Comparison of ENCODE assay signal across 9 cellular contexts in the genomic region with DNA sequence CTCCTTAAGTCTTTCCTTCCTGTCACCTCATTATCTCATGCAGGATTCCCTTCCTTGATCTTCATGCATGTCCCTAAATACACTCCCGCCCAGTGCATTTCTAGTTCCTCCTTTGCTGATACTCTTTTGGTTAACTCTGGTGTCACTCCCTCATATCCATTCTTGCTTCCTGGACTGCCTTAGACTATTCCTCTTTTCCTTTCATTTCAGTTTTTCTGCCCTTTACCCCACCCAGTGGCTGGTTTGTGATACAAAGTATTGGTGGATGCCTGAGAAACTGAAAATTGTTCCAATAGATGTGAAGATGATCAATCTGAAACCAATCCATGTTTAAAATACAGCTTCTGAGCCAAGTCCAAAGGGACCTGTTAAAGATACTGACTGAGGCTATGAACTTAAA.
DNase-seq lines count a peak whose midpoint lies in the region; TF ChIP-seq lines count a peak whose summit lies in the region.
"Had no signal": no experiment of that assay in that cellular context is flagged by ENCODE, and none has a peak within 500 bp of the region (broad histone marks: within the 10 kb centered on the region; RNA-seq: fewer than 3 reads in every experiment).

No MANE protein-coding gene starts in this region.

- POLR2A ChIA-PET in HEK293T (lab: Yijun Ruan, JAX): no interaction called here

- H3K36me3 ChIP-seq in mammary epithelial cell (ENCODE audit: insufficient read depth, low read length): no peaks in the 10 kb centered on the region

- no peaks in the 10 kb centered on the region for H3K79me2 ChIP-seq in mammary epithelial cell (ENCODE audit: insufficient read depth, low read length)

- no peak overlapping the region for H3K4me2 ChIP-seq in mammary epithelial cell (ENCODE audit: insufficient read depth, low read depth, low read length)

- no peak overlapping the region for H3K4me3 ChIP-seq in mammary epithelial cell (replicated peaks in 1 of 3; ENCODE audit: insufficient read depth in 1 of 3, low read depth in 2 of 3, low read length in 3 of 3)

- no peaks in the 10 kb centered on the region for H3K4me1 Mint-ChIP-seq in neural crest cell
- H3K4me1 Mint-ChIP-seq: stimulated activated memory B cell treated with anti-CD40 and anti-IgM and Interleukin-4, amounts not matched to agents 10 μg/mL and 1 μg/mL and 100 μg/mL, for 72 hours had no signal

- H3K27me3 Mint-ChIP-seq in neural crest cell (ENCODE audit: low read depth): no peaks in the 10 kb centered on the region

- WGBS in mammary epithelial cell (ENCODE audit: low coverage, missing lambda C conversion rate): 100% methylated on average over 1 of the region's 1 CpG

- H3K4me3 Mint-ChIP-seq in neural crest cell: no peak overlapping the region
- H3K4me3 Mint-ChIP-seq: stimulated activated memory B cell treated with anti-CD40 and anti-IgM and Interleukin-4, amounts not matched to agents 10 μg/mL and 1 μg/mL and 100 μg/mL, for 72 hours had no signal

- intact Hi-C loops in mammary epithelial cell (cut with micrococcal nuclease): loop anchor here (1.0 kb wide), 1 partner anchor 377 kb away; no protein-coding TSS in a partner anchor

- H4K20me1 ChIP-seq in mammary epithelial cell (ENCODE audit: insufficient read depth, low read length): no peaks in the 10 kb centered on the region

- H3K27ac ChIP-seq in mammary epithelial cell (ENCODE audit: insufficient read depth, low read depth, low read length): no peak overlapping the region

- H2AFZ ChIP-seq in mammary epithelial cell (ENCODE audit: low read depth, low read length): no peak overlapping the region

- peaks cover 3% of the 10 kb centered on the region for H3K9me3 Mint-ChIP-seq in neural crest cell

- H3K36me3 Mint-ChIP-seq in neural crest cell (ENCODE audit: low read depth): no peaks in the 10 kb centered on the region
- H3K36me3 Mint-ChIP-seq: stimulated activated memory B cell treated with anti-CD40 and anti-IgM and Interleukin-4, amounts not matched to agents 10 μg/mL and 1 μg/mL and 100 μg/mL, for 72 hours had no signal

- CTCF ChIA-PET in mammary epithelial cell (lab: Charles Lee; ENCODE audit: low non-redundant PET) (no interaction called here), HEK293T (lab: Yijun Ruan, JAX) (no interaction called here)

- dilution Hi-C loops in mammary epithelial cell (cut with HindIII; ENCODE audit: low sequenced_read_pairs): no loop called here

- peak; percentile 15 to 35 for TF ChIP-seq CTCF in mammary epithelial cell (conservative IDR thresholded peaks at IDR 0.05 in 1 of 2, IDR thresholded peaks at IDR 0.05 in 1 of 2; ENCODE audit: extremely low read depth in 1 of 2, insufficient read depth in 1 of 2, low read depth in 1 of 2, low read length in 2 of 2)
- peak; percentile 25 for TF ChIP-seq CTCF in neural crest cell (conservative IDR thresholded peaks at IDR 0.05)

- peak; percentile 7 for DNase-seq in EH (ENCODE audit: low read depth)
- DNase-seq in NCI-H1092 treated with DMSO at 0.1 percent for 48 hours (lab: John Stamatoyannopoulos, UW): peak; percentile 78
- peak; percentile 10 for DNase-seq in mammary epithelial cell
- DNase-seq in neural crest cell (ENCODE audit: low read depth, low spot score): no peak
- no peak for DNase-seq in HEK293T (ENCODE audit: extremely low spot score)
- no peak for DNase-seq in NCI-H1694 (lab: John Stamatoyannopoulos, UW)
- no peak for DNase-seq in NCI-H226
- DNase-seq: central memory CD4-positive, alpha-beta T cell had no signal

- no peaks in the 10 kb centered on the region for H3K9me3 ChIP-seq in mammary epithelial cell (replicated peaks; ENCODE audit: insufficient read depth, low read length)

- no peaks in the 10 kb centered on the region for H3K27me3 ChIP-seq in mammary epithelial cell (ENCODE audit: insufficient read depth, low read length)

- in situ Hi-C loops in mammary epithelial cell (cut with MboI; ENCODE audit: low sequenced_read_pairs in 2 of 2): no loop called here

- H3K27ac Mint-ChIP-seq in neural crest cell (ENCODE audit: unreplicated experiment): no peak overlapping the region
- H3K27ac Mint-ChIP-seq: stimulated activated memory B cell treated with anti-CD40 and anti-IgM and Interleukin-4, amounts not matched to agents 10 μg/mL and 1 μg/mL and 100 μg/mL, for 72 hours had no signal

- BruUV-seq in mammary epithelial cell (replicated peaks; lab: Mats Ljungman, UMichigan): no TSS peak

- H3K4me1 ChIP-seq in mammary epithelial cell (ENCODE audit: insufficient read depth, low read length): no peaks in the 10 kb centered on the region

- no peak overlapping the region for H3K9ac ChIP-seq in mammary epithelial cell (ENCODE audit: insufficient read depth, low read length)

TF ChIP-seq in HEK293T, 16 proteins besides CTCF, POLR2A, EP300 and RAD21:
- no peak for TF ChIP-seq ZNF384 (IDR thresholded peaks at IDR 0.05)
- TF ChIP-seq NFRKB (IDR thresholded peaks at IDR 0.05): no peak
- TF ChIP-seq LEF1 (IDR thresholded peaks at IDR 0.05; ENCODE audit: borderline replicate concordance): no peak
- TF ChIP-seq L3MBTL2 (conservative IDR thresholded peaks at IDR 0.05): no peak
- TF ChIP-seq SUZ12 (IDR thresholded peaks at IDR 0.05): no peak
- TF ChIP-seq, protein P1, sequence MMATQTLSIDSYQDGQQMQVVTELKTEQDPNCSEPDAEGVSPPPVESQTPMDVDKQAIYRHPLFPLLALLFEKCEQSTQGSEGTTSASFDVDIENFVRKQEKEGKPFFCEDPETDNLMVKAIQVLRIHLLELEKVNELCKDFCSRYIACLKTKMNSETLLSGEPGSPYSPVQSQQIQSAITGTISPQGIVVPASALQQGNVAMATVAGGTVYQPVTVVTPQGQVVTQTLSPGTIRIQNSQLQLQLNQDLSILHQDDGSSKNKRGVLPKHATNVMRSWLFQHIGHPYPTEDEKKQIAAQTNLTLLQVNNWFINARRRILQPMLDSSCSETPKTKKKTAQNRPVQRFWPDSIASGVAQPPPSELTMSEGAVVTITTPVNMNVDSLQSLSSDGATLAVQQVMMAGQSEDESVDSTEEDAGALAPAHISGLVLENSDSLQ (IDR thresholded peaks at IDR 0.05): no peak
- TF ChIP-seq HDGF (IDR thresholded peaks at IDR 0.05; ENCODE audit: borderline replicate concordance): no peak
- no peak for TF ChIP-seq ARNT (IDR thresholded peaks at IDR 0.05)
- TF ChIP-seq FOXK2 (IDR thresholded peaks at IDR 0.05): no peak
- no peak for TF ChIP-seq ELF4 (IDR thresholded peaks at IDR 0.05)
- no peak for TF ChIP-seq SP1 (IDR thresholded peaks at IDR 0.05)
- TF ChIP-seq FOXA1 (IDR thresholded peaks at IDR 0.05): no peak
- no peak for TF ChIP-seq TARDBP (IDR thresholded peaks at IDR 0.05)
- no peak for TF ChIP-seq BHLHE40 (IDR thresholded peaks at IDR 0.05; ENCODE audit: borderline replicate concordance)
- no peak for TF ChIP-seq CTBP1 (IDR thresholded peaks at IDR 0.05; ENCODE audit: borderline replicate concordance)
- no peak for TF ChIP-seq FOXM1 (IDR thresholded peaks at IDR 0.05; ENCODE audit: borderline replicate concordance)
TF ChIP-seq in HEK293T: peak in this region for 0.

Comparison
In these comparisons a context has a peak if more than half of its experiments do, and no peak if none do; other contexts are left out.
1. DNase-seq: peak in EH (single experiment), NCI-H1092 treated with DMSO at 0.1 percent for 48 hours (single experiment) and mammary epithelial cell (single experiment); none in neural crest cell (single experiment), HEK293T (single experiment), NCI-H1694 (single experiment) and NCI-H226 (single experiment).